8 cellular contexts compared by ENCODE assay signal in genomic region chr10:103911021-103911459, GRCh38. TPM values are rescaled to one million over a fixed set of nuclear protein-coding genes. Genes with fewer than 3 reads are reported as not detected.
DNase-seq lines count a peak whose midpoint lies in the region; ATAC-seq and TF ChIP-seq lines count a peak whose summit lies in the region.

No MANE protein-coding gene starts in this region.

- DNase-seq in T-helper 1 cell (peak in 4 of 5 donors; percentile 17 to 88 (median 27)), chondrocyte (ENCODE audit: low spot score) (no peak), SW480 (ENCODE audit: low spot score) (no peak)
- no peak for DNase-seq in stimulated activated naive B cell treated with anti-CD40 and anti-IgM and Interleukin-4, amounts not matched to agents 10 μg/mL and 1 μg/mL and 100 μg/mL, for 72 hours

- H3K4me1 Mint-ChIP-seq in chondrocyte (ENCODE audit: low read depth), result peaks cover 53% of the 10 kb centered on the region
- peaks cover 26 to 37% of the 10 kb centered on the region in 2 donors for H3K4me1 Mint-ChIP-seq in stimulated activated naive B cell treated with anti-CD40 and anti-IgM and Interleukin-4, amounts not matched to agents 10 μg/mL and 1 μg/mL and 100 μg/mL, for 72 hours

- TF ChIP-seq CTCF in chondrocyte (IDR thresholded peaks at IDR 0.05), result no peak

- H3K36me3 Mint-ChIP-seq in chondrocyte (ENCODE audit: low read depth), result no peaks in the 10 kb centered on the region
- peaks cover 22 to 32% of the 10 kb centered on the region in 2 donors for H3K36me3 Mint-ChIP-seq in stimulated activated naive B cell treated with anti-CD40 and anti-IgM and Interleukin-4, amounts not matched to agents 10 μg/mL and 1 μg/mL and 100 μg/mL, for 72 hours

- ATAC-seq in GM21576 (IDR thresholded peaks at IDR 0.05; ENCODE audit: unreplicated experiment), result peak; percentile 35
- peak in 1 of 2 donors; percentile 49 for ATAC-seq in stimulated activated naive B cell treated with anti-CD40 and anti-IgM and Interleukin-4, amounts not matched to agents 10 μg/mL and 1 μg/mL and 100 μg/mL, for 72 hours (replicated peaks)
- no peak for ATAC-seq in HG03095 (IDR thresholded peaks at IDR 0.05; ENCODE audit: unreplicated experiment)
- no peak for ATAC-seq in HG02610 (IDR thresholded peaks at IDR 0.05; ENCODE audit: unreplicated experiment)
- ATAC-seq in HG02970 (IDR thresholded peaks at IDR 0.05; ENCODE audit: low FRiP score, unreplicated experiment), result no peak

- H3K27me3 Mint-ChIP-seq in chondrocyte (ENCODE audit: low read depth), result no peaks in the 10 kb centered on the region
- no peaks in the 10 kb centered on the region for H3K27me3 Mint-ChIP-seq in stimulated activated naive B cell treated with anti-CD40 and anti-IgM and Interleukin-4, amounts not matched to agents 10 μg/mL and 1 μg/mL and 100 μg/mL, for 72 hours

- H3K9me3 Mint-ChIP-seq in chondrocyte (ENCODE audit: low read depth), result no peaks in the 10 kb centered on the region
- H3K9me3 Mint-ChIP-seq in stimulated activated naive B cell treated with anti-CD40 and anti-IgM and Interleukin-4, amounts not matched to agents 10 μg/mL and 1 μg/mL and 100 μg/mL, for 72 hours, result peaks cover 0 to 1% of the 10 kb centered on the region in 2 donors

- H3K4me3 Mint-ChIP-seq in chondrocyte (ENCODE audit: unreplicated experiment), result no peak overlapping the region
- peak overlapping the region in 1 of 2 donors; percentile 45 for H3K4me3 Mint-ChIP-seq in stimulated activated naive B cell treated with anti-CD40 and anti-IgM and Interleukin-4, amounts not matched to agents 10 μg/mL and 1 μg/mL and 100 μg/mL, for 72 hours

- H3K27ac Mint-ChIP-seq in chondrocyte (ENCODE audit: unreplicated experiment), result peak overlapping the region; percentile 18
- peak overlapping the region; percentile 81 for H3K27ac Mint-ChIP-seq in stimulated activated naive B cell treated with anti-CD40 and anti-IgM and Interleukin-4, amounts not matched to agents 10 μg/mL and 1 μg/mL and 100 μg/mL, for 72 hours

RNA-seq across cellular contexts. Expression of gene STN1, which starts 6.9 kb away (rescaled TPM):
- total RNA-seq in chondrocyte, result 15.8 to 22.5 TPM (median 20.4 TPM) in 3 replicates

RNA-seq across cellular contexts. Expression of gene SH3PXD2A, which starts 55.7 kb away (rescaled TPM):
- 40.2 to 46.0 TPM (median 45.7 TPM) in 3 replicates for total RNA-seq in chondrocyte

RNA-seq across cellular contexts. Expression of gene SLK, which starts 55.9 kb away (rescaled TPM):
- total RNA-seq in chondrocyte, result 30.8 to 33.5 TPM (median 30.9 TPM) in 3 replicates

Comparison
In these comparisons a context has a peak if more than half of its experiments do, and no peak if none do; other contexts are left out.
1. DNase-seq: peak in T-helper 1 cell (4 of 5); none in chondrocyte (single experiment), stimulated activated naive B cell treated with anti-CD40 and anti-IgM and Interleukin-4, amounts not matched to agents 10 μg/mL and 1 μg/mL and 100 μg/mL, for 72 hours (single experiment) and SW480 (single experiment).